Comparison of ENCODE assay signal across 8 cellular contexts in the genomic region with DNA sequence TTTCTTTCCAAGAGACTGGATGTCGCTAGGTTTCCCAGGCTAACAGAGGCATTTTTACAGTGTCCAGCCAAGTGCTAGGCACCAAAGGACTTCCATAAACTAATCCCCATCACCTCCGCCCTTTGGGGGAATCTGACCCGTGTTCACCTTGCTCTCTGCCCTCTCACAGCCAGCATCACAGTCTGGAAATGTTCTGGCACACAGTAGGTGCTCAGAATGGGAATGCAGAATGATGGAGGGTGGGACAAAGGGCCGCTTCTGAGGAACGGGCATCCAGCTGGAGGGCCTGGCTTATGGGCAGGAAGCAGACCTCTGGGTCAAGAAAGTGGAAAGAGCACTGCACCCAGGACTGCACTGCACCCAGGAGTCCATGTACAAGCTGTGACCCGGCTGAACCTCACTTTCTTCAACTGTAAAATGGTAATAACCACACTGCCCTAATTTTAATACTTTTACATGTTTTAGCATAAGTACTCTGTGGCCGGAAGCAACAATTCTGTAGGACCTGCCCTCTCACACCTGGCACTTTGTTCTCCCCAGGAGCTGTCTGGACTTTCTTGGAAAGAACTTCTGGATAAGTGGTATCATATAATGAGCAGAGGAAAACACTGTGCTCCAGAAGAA. TPM values are rescaled to one million over a fixed set of nuclear protein-coding genes. Genes with fewer than 3 reads are reported as not detected.
DNase-seq lines count a peak whose midpoint lies in the region; ATAC-seq and TF ChIP-seq lines count a peak whose summit lies in the region.

No MANE protein-coding gene starts in this region.

- peak overlapping the region; percentile 56 to 71 for H3K9ac ChIP-seq in mucosa of rectum (ENCODE audit: low read depth in 1 of 2, low read length in 2 of 2)

- H3K9me3 ChIP-seq in A673 (ENCODE audit: low read depth, low read length, poor library complexity, severe bottlenecking) (no peaks in the 10 kb centered on the region), mucosa of rectum (ENCODE audit: control insufficient read depth in 2 of 2, low read length in 2 of 2) (no peaks in the 10 kb centered on the region), aorta (ENCODE audit: control insufficient read depth, low read length) (no peaks in the 10 kb centered on the region)

- no peak for DNase-seq in A673 (ENCODE audit: low spot score)
- no peak for DNase-seq in HL-60 (ENCODE audit: low read depth in 1 of 2, low spot score in 1 of 2)
- no peak for DNase-seq in MCF 10A (ENCODE audit: unreplicated experiment)
- no peak for DNase-seq in amygdala (lab: John Stamatoyannopoulos, UW)
- no peak for DNase-seq in aorta
- DNase-seq in activated gamma-delta T cell treated with Interleukin-2 at 50 U/mL for 16 hours, result no peak

- no TSS peak for BruUV-seq in A673 (replicated peaks; lab: Mats Ljungman, UMichigan)
- no TSS peak for BruUV-seq in MCF 10A (replicated peaks; lab: Mats Ljungman, UMichigan)

- H3K36me3 ChIP-seq in A673 (ENCODE audit: insufficient read depth, low read length, poor library complexity, severe bottlenecking) (no peaks in the 10 kb centered on the region), mucosa of rectum (ENCODE audit: control insufficient read depth in 2 of 2, insufficient read depth in 2 of 2, low read length in 2 of 2) (no peaks in the 10 kb centered on the region), aorta (ENCODE audit: control insufficient read depth in 1 of 2, insufficient read depth in 2 of 2, low read length in 1 of 2) (no peaks in the 10 kb centered on the region)

- no peaks in the 10 kb centered on the region for H3K27me3 Mint-ChIP-seq in MCF 10A (ENCODE audit: insufficient read depth, unreplicated experiment)

- POLR2A ChIA-PET in A673 (lab: Charles Lee; ENCODE audit: low non-redundant PET), result no interaction called here
- POLR2A ChIA-PET in MCF 10A (lab: Yijun Ruan, JAX), result interaction anchor here (0.7 to 2.1 kb wide), 9 partner anchors 10 to 93 kb away, joined by 3 to 11 read pairs (median 3); partner anchors contain the start of gene SEC11A

- H3K4me1 Mint-ChIP-seq in MCF 10A (ENCODE audit: insufficient read depth, unreplicated experiment), result peaks cover 6% of the 10 kb centered on the region

- ATAC-seq in aorta (ENCODE audit: low FRiP score), result no peak
- no peak for ATAC-seq in HG03159 (IDR thresholded peaks at IDR 0.05; ENCODE audit: unreplicated experiment)

- no peaks in the 10 kb centered on the region for H3K27me3 ChIP-seq in A673 (replicated peaks; ENCODE audit: insufficient read depth, low read depth, low read length, poor library complexity)
- H3K27me3 ChIP-seq in HL-60 (ENCODE audit: insufficient read depth, poor library complexity, severe bottlenecking), result no peaks in the 10 kb centered on the region
- no peaks in the 10 kb centered on the region for H3K27me3 ChIP-seq in mucosa of rectum (ENCODE audit: control insufficient read depth in 2 of 2, insufficient read depth in 2 of 2, low read length in 2 of 2)
- H3K27me3 ChIP-seq in aorta (ENCODE audit: control insufficient read depth in 1 of 2, insufficient read depth in 2 of 2, low read length in 1 of 2), result no peaks in the 10 kb centered on the region

- intact Hi-C loops in A673 (cut with micrococcal nuclease; ENCODE audit: unreplicated experiment) (no loop called here), MCF 10A (cut with micrococcal nuclease) (loop anchor here (5.0 kb wide), 1 partner anchor 383 kb away; no protein-coding TSS in a partner anchor), aorta (cut with DNase I) (loop anchor here in 1 of 2 donors (5.0 kb wide), 4 partner anchors 58 to 273 kb away; partner anchors contain the start of genes ALPK3, SEC11A and ZNF592)

- H3K36me3 Mint-ChIP-seq in MCF 10A (ENCODE audit: insufficient read depth, unreplicated experiment), result peaks cover 36% of the 10 kb centered on the region

- peak overlapping the region; percentile 68 for H3K4me3 Mint-ChIP-seq in MCF 10A (ENCODE audit: unreplicated experiment)

- no peak overlapping the region for H3K27ac ChIP-seq in A673 (ENCODE audit: low read depth, low read length, poor library complexity, severe bottlenecking)
- H3K27ac ChIP-seq in HL-60 (replicated peaks), result no peak overlapping the region
- H3K27ac ChIP-seq in mucosa of rectum (ENCODE audit: low read depth in 2 of 2, low read length in 2 of 2), result peak overlapping the region; percentile 43 to 66
- peak overlapping the region in 1 of 2 donors; percentile 84 for H3K27ac ChIP-seq in aorta (ENCODE audit: low read depth in 1 of 2, low read length in 2 of 2)

- 48 to 51% methylated on average over 7 of the region's 7 CpGs for WGBS in aorta, 2 donors

- CTCF ChIA-PET in A673 (lab: Charles Lee) (interaction anchor here (0.8 kb wide), 1 partner anchor 41 kb away, joined by 4 read pairs; no protein-coding TSS in a partner anchor), MCF 10A (lab: Yijun Ruan, JAX) (interaction anchor here (0.5 to 1.7 kb wide), 17 partner anchors 9 to 683 kb away, joined by 3 to 10 read pairs (median 3); no protein-coding TSS in a partner anchor)

- H3K4me3 ChIP-seq in A673 (ENCODE audit: low read depth, low read length, poor library complexity, severe bottlenecking) (peak overlapping the region; percentile 62), HL-60 (replicated peaks; ENCODE audit: insufficient read depth, low read length) (peak overlapping the region; percentile 53), mucosa of rectum (ENCODE audit: low read length in 2 of 2) (peak overlapping the region; percentile 68 to 69), aorta (ENCODE audit: low read length in 2 of 2) (no peak overlapping the region)

- no peaks in the 10 kb centered on the region for H3K9me3 Mint-ChIP-seq in MCF 10A (ENCODE audit: unreplicated experiment)

- H3K27ac Mint-ChIP-seq in MCF 10A (ENCODE audit: low read depth, unreplicated experiment), result peak overlapping the region; percentile 83

- H3K4me1 ChIP-seq in A673 (ENCODE audit: insufficient read depth, low read length, poor library complexity, severe bottlenecking) (peaks cover 16% of the 10 kb centered on the region), mucosa of rectum (ENCODE audit: control insufficient read depth in 2 of 2, insufficient read depth in 2 of 2, low read length in 2 of 2) (peaks cover 15 to 22% of the 10 kb centered on the region in 2 donors), aorta (ENCODE audit: control insufficient read depth in 1 of 2, insufficient read depth in 2 of 2, low read length in 2 of 2) (no peaks in the 10 kb centered on the region)

- TF ChIP-seq CTCF in A673 (conservative IDR thresholded peaks at IDR 0.05; ENCODE audit: low read depth, low read length) (no peak), HL-60 (IDR thresholded peaks at IDR 0.05; ENCODE audit: insufficient read depth, low read length) (no peak), MCF 10A (IDR thresholded peaks at IDR 0.05; ENCODE audit: unreplicated experiment) (no peak)

RNA-seq across cellular contexts. Expression of gene NMB, which starts 0.9 kb away (rescaled TPM):
- total RNA-seq in A673 (2021) (15.1 and 15.3 TPM in 2 replicates), MCF 10A (2022) (5.1 and 7.1 TPM in 2 replicates), aorta (10 to 100 TPM in 1 of 2 donors, 1 to 10 TPM in 1; 5.2 to 12.5 TPM)
- 1 to 10 TPM; 3.8 to 4.3 TPM for polyA plus RNA-seq in aorta

RNA-seq across cellular contexts. Expression of gene WDR73, which starts 4.8 kb away (rescaled TPM):
- total RNA-seq in A673 (2021) (42.4 and 43.6 TPM in 2 replicates), MCF 10A (2022) (40.9 and 42.1 TPM in 2 replicates), aorta (10 to 100 TPM; 19.5 to 27.3 TPM)
- 10 to 100 TPM in 1 of 2 donors, 1 to 10 TPM in 1; 4.9 to 47.0 TPM for polyA plus RNA-seq in aorta

RNA-seq across cellular contexts. Expression of gene SEC11A, which starts 57.0 kb away (rescaled TPM):
- total RNA-seq in A673 (2021) (104 and 106 TPM in 2 replicates), MCF 10A (2022) (192 and 197 TPM in 2 replicates), aorta (100 to 1,000 TPM in 1 of 2 donors, 10 to 100 TPM in 1; 99.3 to 115 TPM)
- 100 to 1,000 TPM; 193 to 327 TPM for polyA plus RNA-seq in aorta

RNA-seq across cellular contexts. Expression of gene ZSCAN2, which starts 58.1 kb away (rescaled TPM):
- total RNA-seq in A673 (2021) (15.2 and 22.0 TPM in 2 replicates), MCF 10A (2022) (4.2 and 4.3 TPM in 2 replicates), aorta (1 to 10 TPM; 4.1 to 6.7 TPM)
- polyA plus RNA-seq in aorta, result 1 to 10 TPM; 1.3 to 7.1 TPM

Comparison
In these comparisons a context has a peak if more than half of its experiments do, and no peak if none do; other contexts are left out.
1. H3K27ac ChIP-seq: peak in mucosa of rectum (2 of 2); none in A673 (single experiment) and HL-60 (single experiment).
2. H3K4me3 ChIP-seq: peak in A673 (single experiment), HL-60 (single experiment) and mucosa of rectum (2 of 2); none in aorta (0 of 2).